9 cellular contexts compared by ENCODE assay signal in genomic region chr11:66728760-66729385, GRCh38. TPM values are rescaled to one million over a fixed set of nuclear protein-coding genes. Genes with fewer than 3 reads are reported as not detected.
DNase-seq lines count a peak whose midpoint lies in the region; ATAC-seq lines count a peak whose summit lies in the region.
"Had no signal": no experiment of that assay in that cellular context is flagged by ENCODE, and none has a peak within 500 bp of the region (broad histone marks: within the 10 kb centered on the region; RNA-seq: fewer than 3 reads in every experiment).

Gene SPTBN2, minus strand, starts transcription at chr11:66729216. Its CDS starts 7,976 bp downstream, at chr11:66721240.

- H3K27me3 Mint-ChIP-seq in activated naive CD8-positive, alpha-beta T cell treated with anti-CD3 and anti-CD28 coated beads, Interleukin-2, amount 50 U/mL, for 24 hours = peaks cover 70% of the 10 kb centered on the region

- peaks cover 43% of the 10 kb centered on the region for H3K27me3 ChIP-seq in iPS-18a (ENCODE audit: control insufficient read depth, insufficient read depth, low read length)
- H3K27me3 ChIP-seq in skeletal muscle satellite cell (ENCODE audit: control insufficient read depth, insufficient read depth, low read length) = peaks cover 72% of the 10 kb centered on the region

- H3K27ac ChIP-seq in iPS-18a (ENCODE audit: low read length) = no peak within 1 kb of the TSS
- H3K27ac ChIP-seq: HL-60 had no signal

- H3K4me3 ChIP-seq in iPS-18a (ENCODE audit: low read length) = peak within 1 kb of the TSS; percentile 70
- peak within 1 kb of the TSS; percentile 60 for H3K4me3 ChIP-seq in skeletal muscle satellite cell (ENCODE audit: low read length)

- no peaks in the 10 kb centered on the region for H3K9me3 Mint-ChIP-seq in activated naive CD8-positive, alpha-beta T cell treated with anti-CD3 and anti-CD28 coated beads, Interleukin-2, amount 50 U/mL, for 24 hours

- H3K4me1 ChIP-seq in iPS-18a (ENCODE audit: control insufficient read depth, low read depth, low read length) (peaks cover 29% of the 10 kb centered on the region), skeletal muscle satellite cell (ENCODE audit: control insufficient read depth, insufficient read depth, low read length) (peaks cover 10% of the 10 kb centered on the region)

- peak within 1 kb of the TSS; percentile 78 for H3K4me3 Mint-ChIP-seq in activated naive CD8-positive, alpha-beta T cell treated with anti-CD3 and anti-CD28 coated beads, Interleukin-2, amount 50 U/mL, for 24 hours

- peak within 1 kb of the TSS; percentile 75 for H3K4me2 ChIP-seq in skeletal muscle satellite cell (ENCODE audit: low read length)

- no peaks in the 10 kb centered on the region for H3K36me3 Mint-ChIP-seq in activated naive CD8-positive, alpha-beta T cell treated with anti-CD3 and anti-CD28 coated beads, Interleukin-2, amount 50 U/mL, for 24 hours (ENCODE audit: low read depth)

- DNase-seq in Ammon's horn (ENCODE audit: low spot score) (peak; percentile 50), HT-29 (ENCODE audit: low spot score) (peak; percentile 48), sciatic nerve (ENCODE audit: low spot score) (no peak), kidney glomerular epithelial cell (lab: John Stamatoyannopoulos, UW) (no peak)
- DNase-seq in activated naive CD8-positive, alpha-beta T cell treated with anti-CD3 and anti-CD28 coated beads, Interleukin-2, amount 50 U/mL, for 24 hours = no peak

- H3K36me3 ChIP-seq in iPS-18a (ENCODE audit: control insufficient read depth, low read depth, low read length) = no peaks in the 10 kb centered on the region
- no peaks in the 10 kb centered on the region for H3K36me3 ChIP-seq in skeletal muscle satellite cell (ENCODE audit: insufficient read depth, low read length)

- no peak for ATAC-seq in activated naive CD8-positive, alpha-beta T cell treated with anti-CD3 and anti-CD28 coated beads, Interleukin-2, amount 50 U/mL, for 24 hours
- ATAC-seq in sciatic nerve = no peak
- ATAC-seq in HG03159 (IDR thresholded peaks at IDR 0.05; ENCODE audit: unreplicated experiment) = no peak

- intact Hi-C loops in sciatic nerve (cut with DNase I) = no loop called here

- H3K4me1 Mint-ChIP-seq in activated naive CD8-positive, alpha-beta T cell treated with anti-CD3 and anti-CD28 coated beads, Interleukin-2, amount 50 U/mL, for 24 hours = peaks cover 13% of the 10 kb centered on the region

- H3K9ac ChIP-seq in iPS-18a (ENCODE audit: low read length) = peak within 1 kb of the TSS; percentile 57
- no peak within 1 kb of the TSS for H3K9ac ChIP-seq in skeletal muscle satellite cell (ENCODE audit: low read depth, low read length)

- H3K9me3 ChIP-seq in iPS-18a (ENCODE audit: control insufficient read depth, low read depth, low read length) (no peaks in the 10 kb centered on the region), skeletal muscle satellite cell (replicated peaks; ENCODE audit: low read length) (no peaks in the 10 kb centered on the region)

- H3K27ac Mint-ChIP-seq in activated naive CD8-positive, alpha-beta T cell treated with anti-CD3 and anti-CD28 coated beads, Interleukin-2, amount 50 U/mL, for 24 hours = peak within 1 kb of the TSS; percentile 46

RNA-seq across cellular contexts. Expression of gene SPTBN2, which starts in this region (rescaled TPM):
- total RNA-seq in HT-29 (2014; rRNA removed; shearing (Covaris generic)) = 28.4 and 30.9 TPM in 2 replicates
- total RNA-seq in skeletal muscle satellite cell (2012; rRNA removed) = 0.25 and 1.5 TPM in 2 replicates
- total RNA-seq in sciatic nerve = 6.6 TPM

Comparison
In these comparisons a context has a peak if more than half of its experiments do, and no peak if none do; other contexts are left out.
1. DNase-seq: peak in Ammon's horn (single experiment) and HT-29 (single experiment); none in activated naive CD8-positive, alpha-beta T cell treated with anti-CD3 and anti-CD28 coated beads, Interleukin-2, amount 50 U/mL, for 24 hours (single experiment), sciatic nerve (single experiment) and kidney glomerular epithelial cell (single experiment).